13 cellular contexts compared by ENCODE assay signal in genomic region chr11:1872267-1872985, GRCh38. TPM values are rescaled to one million over a fixed set of nuclear protein-coding genes. Genes with fewer than 3 reads are reported as not detected.
DNase-seq lines count a peak whose midpoint lies in the region; ATAC-seq and TF ChIP-seq lines count a peak whose summit lies in the region.
"Had no signal": no experiment of that assay in that cellular context is flagged by ENCODE, and none has a peak within 500 bp of the region (broad histone marks: within the 10 kb centered on the region; RNA-seq: fewer than 3 reads in every experiment).

No MANE protein-coding gene starts in this region.

- no peaks in the 10 kb centered on the region for H3K9me3 Mint-ChIP-seq in activated naive CD4-positive, alpha-beta T cell treated with anti-CD3 and anti-CD28 coated beads, Interleukin-2, amount 50 U/mL, for 24 hours
- no peaks in the 10 kb centered on the region for H3K9me3 Mint-ChIP-seq in activated naive CD4-positive, alpha-beta T cell treated with anti-CD3 and anti-CD28 coated beads for 36 hours
- no peaks in the 10 kb centered on the region for H3K9me3 Mint-ChIP-seq in naive B cell
- H3K9me3 Mint-ChIP-seq: T-helper 1 cell treated with Interleukin-12 subunit alpha and Interleukin-12 subunit beta and Interleukin-4 antibody, amounts not matched to agents 30 μg/mL and 1 μg/mL, for 36 hours had no signal

- 45 to 61% methylated on average over 24 to 25 of the region's 25 CpGs for WGBS in esophagus, 2 donors

- H3K27ac ChIP-seq in esophagus (ENCODE audit: low read depth in 2 of 2, low read length in 1 of 2) (peak overlapping the region; percentile 40 to 68), tibial artery (peak overlapping the region; percentile 55 to 61)

- no peak for ATAC-seq in naive B cell (ENCODE audit: low read depth in 2 of 2)

- no peak for DNase-seq in activated naive CD4-positive, alpha-beta T cell treated with anti-CD3 and anti-CD28 coated beads for 36 hours
- DNase-seq in naive B cell (no peak), tibial artery (no peak), NK-92 (lab: John Stamatoyannopoulos, UW; ENCODE audit: unreplicated experiment) (no peak)
- DNase-seq in stimulated activated CD4-positive, alpha-beta T cell treated with anti-CD3 and anti-CD28 coated beads, Interleukin-4, amount 100 ng/mL, for 4 hours, result no peak
- DNase-seq in stimulated activated CD4-positive, alpha-beta T cell treated with anti-CD3 and anti-CD28 coated beads, Interleukin-4, amount 100 ng/mL, for 1 hour, result no peak
- DNase-seq: activated CD4-positive, alpha-beta T cell treated with anti-CD3 and anti-CD28 coated beads, Interleukin-2, amount 50 U/mL, for 1 hour; activated gamma-delta T cell treated with Interleukin-2 at 50 U/mL for 16 hours; NCI-H1048; stimulated activated CD4-positive, alpha-beta T cell treated with anti-CD3 and anti-CD28 coated beads, Interleukin-12 subunit alpha, Interleukin-12 subunit beta, amount 100 ng/mL, for 4 hours had no signal

- H3K27me3 Mint-ChIP-seq in activated naive CD4-positive, alpha-beta T cell treated with anti-CD3 and anti-CD28 coated beads, Interleukin-2, amount 50 U/mL, for 24 hours, result no peaks in the 10 kb centered on the region
- no peaks in the 10 kb centered on the region for H3K27me3 Mint-ChIP-seq in activated naive CD4-positive, alpha-beta T cell treated with anti-CD3 and anti-CD28 coated beads for 36 hours (ENCODE audit: low read depth)
- no peaks in the 10 kb centered on the region for H3K27me3 Mint-ChIP-seq in naive B cell

- peaks cover 58% of the 10 kb centered on the region for H3K4me1 Mint-ChIP-seq in activated naive CD4-positive, alpha-beta T cell treated with anti-CD3 and anti-CD28 coated beads, Interleukin-2, amount 50 U/mL, for 24 hours
- peaks cover 50% of the 10 kb centered on the region for H3K4me1 Mint-ChIP-seq in activated naive CD4-positive, alpha-beta T cell treated with anti-CD3 and anti-CD28 coated beads for 36 hours (ENCODE audit: low read depth)
- peaks cover 46 to 65% (median 53%) of the 10 kb centered on the region in 3 donors for H3K4me1 Mint-ChIP-seq in naive B cell

- no peaks in the 10 kb centered on the region for H3K36me3 ChIP-seq in esophagus (ENCODE audit: control insufficient read depth in 2 of 2, insufficient read depth in 2 of 2, low read length in 1 of 2)
- H3K36me3 ChIP-seq in tibial artery, result no peaks in the 10 kb centered on the region

- intact Hi-C loops in activated naive CD4-positive, alpha-beta T cell treated with anti-CD3 and anti-CD28 coated beads for 36 hours (cut with micrococcal nuclease), result no loop called here
- intact Hi-C loops in tibial artery (cut with DNase I; ENCODE audit: low total_unique reads), result no loop called here

- H3K27me3 ChIP-seq in esophagus (ENCODE audit: control insufficient read depth in 1 of 2, insufficient read depth in 2 of 2, low read length in 2 of 2) (no peaks in the 10 kb centered on the region), tibial artery (peaks cover 0 to 47% of the 10 kb centered on the region in 2 donors)

- H3K4me3 ChIP-seq in esophagus (ENCODE audit: low read depth in 1 of 2, low read length in 2 of 2) (peak overlapping the region in 1 of 2 donors; percentile 50), tibial artery (no peak overlapping the region)

- H3K27ac Mint-ChIP-seq in activated naive CD4-positive, alpha-beta T cell treated with anti-CD3 and anti-CD28 coated beads, Interleukin-2, amount 50 U/mL, for 24 hours, result no peak overlapping the region
- H3K27ac Mint-ChIP-seq in activated naive CD4-positive, alpha-beta T cell treated with anti-CD3 and anti-CD28 coated beads for 36 hours, result no peak overlapping the region
- peak overlapping the region in 4 of 6 donors; percentile 42 to 94 (median 77) for H3K27ac Mint-ChIP-seq in naive B cell
- H3K27ac Mint-ChIP-seq: T-helper 1 cell treated with Interleukin-12 subunit alpha and Interleukin-12 subunit beta and Interleukin-4 antibody, amounts not matched to agents 30 μg/mL and 1 μg/mL, for 36 hours had no signal

- H3K4me3 Mint-ChIP-seq in activated naive CD4-positive, alpha-beta T cell treated with anti-CD3 and anti-CD28 coated beads, Interleukin-2, amount 50 U/mL, for 24 hours, result peak overlapping the region; percentile 36
- no peak overlapping the region for H3K4me3 Mint-ChIP-seq in activated naive CD4-positive, alpha-beta T cell treated with anti-CD3 and anti-CD28 coated beads for 36 hours
- H3K4me3 Mint-ChIP-seq in naive B cell, result peak overlapping the region in 1 of 8 donors; percentile 15
- H3K4me3 Mint-ChIP-seq: T-helper 1 cell treated with Interleukin-12 subunit alpha and Interleukin-12 subunit beta and Interleukin-4 antibody, amounts not matched to agents 30 μg/mL and 1 μg/mL, for 36 hours had no signal

- H3K36me3 Mint-ChIP-seq in activated naive CD4-positive, alpha-beta T cell treated with anti-CD3 and anti-CD28 coated beads, Interleukin-2, amount 50 U/mL, for 24 hours, result no peaks in the 10 kb centered on the region
- H3K36me3 Mint-ChIP-seq in activated naive CD4-positive, alpha-beta T cell treated with anti-CD3 and anti-CD28 coated beads for 36 hours (ENCODE audit: low read depth), result no peaks in the 10 kb centered on the region
- H3K36me3 Mint-ChIP-seq in naive B cell, result peaks cover 0 to 8% of the 10 kb centered on the region in 2 donors

- peaks cover 0 to 27% of the 10 kb centered on the region in 2 donors for H3K4me1 ChIP-seq in esophagus (ENCODE audit: control insufficient read depth in 2 of 2, insufficient read depth in 2 of 2, low read length in 1 of 2)
- peaks cover 0 to 74% (median 41%) of the 10 kb centered on the region in 4 donors for H3K4me1 ChIP-seq in tibial artery

- TF ChIP-seq CTCF in tibial artery (IDR thresholded peaks at IDR 0.05), result no peak

- CTCF ChIA-PET in activated naive CD4-positive, alpha-beta T cell treated with anti-CD3 and anti-CD28 coated beads for 36 hours (lab: Charles Lee), result interaction anchor here (1.0 kb wide), 1 partner anchor 40 kb away, joined by 3 read pairs; no protein-coding TSS in a partner anchor

- H3K9me3 ChIP-seq in esophagus (ENCODE audit: control insufficient read depth in 2 of 2, insufficient read depth in 1 of 2, low read depth in 1 of 2, low read length in 1 of 2) (no peaks in the 10 kb centered on the region), tibial artery (no peaks in the 10 kb centered on the region)

RNA-seq across cellular contexts. Expression of gene PRR33, which starts 19.3 kb away (rescaled TPM):
- under 1 TPM; 0.07 to 0.12 TPM for total RNA-seq in activated naive CD4-positive, alpha-beta T cell treated with anti-CD3 and anti-CD28 coated beads for 36 hours
- polyA plus RNA-seq in esophagus, result under 1 TPM; 0.02 to 0.43 TPM
- polyA plus RNA-seq in naive B cell (ENCODE audit: low read depth in 6 of 6), result under 1 TPM in 4 of 6 donors, not detected in 2; 0.08 to 0.44 (median 0.16) TPM

RNA-seq across cellular contexts. Expression of gene LSP1, which starts 19.5 kb away (rescaled TPM):
- total RNA-seq in activated naive CD4-positive, alpha-beta T cell treated with anti-CD3 and anti-CD28 coated beads for 36 hours, result 10 to 100 TPM; 42.4 to 42.9 TPM
- polyA plus RNA-seq in esophagus (100 to 1,000 TPM in 1 of 2 donors, 10 to 100 TPM in 1; 23.7 to 130 TPM), naive B cell (ENCODE audit: low read depth in 6 of 6) (100 to 1,000 TPM; 342 to 587 (median 422) TPM)

RNA-seq across cellular contexts. Expression of gene TNNI2, which starts 33.6 kb away (rescaled TPM):
- not detected for total RNA-seq in activated naive CD4-positive, alpha-beta T cell treated with anti-CD3 and anti-CD28 coated beads for 36 hours
- polyA plus RNA-seq in esophagus (100 to 1,000 TPM in 1 of 2 donors, 1 to 10 TPM in 1; 9.8 to 166 TPM), naive B cell (ENCODE audit: low read depth in 6 of 6) (10 to 100 TPM in 2 of 6 donors, 1 to 10 TPM in 4; 3.9 to 12.2 (median 7.2) TPM)

RNA-seq across cellular contexts. Expression of gene SYT8, which starts 37.6 kb away (rescaled TPM):
- not detected for total RNA-seq in activated naive CD4-positive, alpha-beta T cell treated with anti-CD3 and anti-CD28 coated beads for 36 hours
- 100 to 1,000 TPM in 1 of 2 donors, 10 to 100 TPM in 1; 38.9 to 360 TPM for polyA plus RNA-seq in esophagus
- not detected for polyA plus RNA-seq in naive B cell (ENCODE audit: low read depth in 6 of 6)

RNA-seq across cellular contexts. Expression of gene TNNT3, which starts 47.1 kb away (rescaled TPM):
- total RNA-seq in activated naive CD4-positive, alpha-beta T cell treated with anti-CD3 and anti-CD28 coated beads for 36 hours, result 1 to 10 TPM; 2.3 to 3.3 TPM
- polyA plus RNA-seq in esophagus, result 1 to 10 TPM; 1.7 to 7.1 TPM
- polyA plus RNA-seq in naive B cell (ENCODE audit: low read depth in 6 of 6), result under 1 TPM in 2 of 6 donors, not detected in 4; 0.43 to 0.92 TPM

Comparison
In these comparisons a context has a peak if more than half of its experiments do, and no peak if none do; other contexts are left out.
1. H3K27ac Mint-ChIP-seq: peak in naive B cell (4 of 6); none in activated naive CD4-positive, alpha-beta T cell treated with anti-CD3 and anti-CD28 coated beads, Interleukin-2, amount 50 U/mL, for 24 hours (single experiment) and activated naive CD4-positive, alpha-beta T cell treated with anti-CD3 and anti-CD28 coated beads for 36 hours (single experiment).